8 cellular contexts compared by ENCODE assay signal in the genomic region with DNA sequence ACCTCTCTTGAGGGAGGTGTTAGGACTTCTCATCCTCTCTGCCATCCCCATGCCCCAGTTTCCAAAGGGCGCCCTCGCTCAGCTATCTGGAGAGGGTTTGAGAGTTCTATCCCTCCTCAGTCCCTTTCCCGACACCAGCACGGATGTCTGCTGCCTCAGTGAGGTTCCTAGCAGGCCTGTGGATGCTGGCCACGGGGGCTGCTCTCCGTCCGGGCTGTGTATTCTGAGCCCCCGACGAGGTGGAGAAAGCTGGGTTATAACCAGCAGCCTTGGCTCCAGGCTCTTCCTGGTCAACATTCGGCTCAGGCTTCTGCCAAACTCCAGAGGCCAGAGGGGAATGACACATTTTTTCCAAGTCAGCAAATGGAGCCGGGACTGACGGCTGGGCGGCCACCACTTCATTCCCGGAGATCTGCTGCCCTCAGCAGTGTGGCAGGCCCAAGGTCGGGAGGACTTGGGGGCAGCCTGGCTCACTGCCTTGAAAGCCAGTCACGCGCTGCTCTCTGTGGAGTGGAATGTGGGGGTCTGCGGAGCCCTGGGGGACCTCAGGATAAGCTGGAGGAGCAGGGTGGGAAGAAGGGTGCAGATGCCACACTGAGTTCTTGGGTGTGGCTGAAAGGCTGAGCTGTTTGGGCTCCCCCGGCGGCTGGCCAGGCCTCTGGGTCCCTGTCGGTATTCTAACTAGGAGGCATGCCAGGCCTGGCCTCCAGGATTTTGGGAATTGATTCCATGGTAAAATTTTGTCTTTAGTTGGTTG. TPM values are rescaled to one million over a fixed set of nuclear protein-coding genes. Genes with fewer than 3 reads are reported as not detected.
A peak's percentile ranks its signal among the peaks of the same experiment; 100 is the strongest.
DNase-seq lines count a peak whose midpoint lies in the region; ATAC-seq, FAIRE-seq and TF ChIP-seq lines count a peak whose summit lies in the region.

No MANE protein-coding gene starts in this region.

- no peaks in the 10 kb centered on the region for H3K9me3 Mint-ChIP-seq in endodermal cell

- 82 to 93% methylated on average over 12 to 21 of the region's 21 CpGs for WGBS in endodermal cell (ENCODE audit: insufficient coverage in 1 of 2, insufficient read length in 1 of 2), 2 experiments

- no TSS peak for BruUV-seq in A673 (replicated peaks; lab: Mats Ljungman, UMichigan)

- ATAC-seq in HG02973 (IDR thresholded peaks at IDR 0.05; ENCODE audit: unreplicated experiment) = no peak

- H3K4me1 ChIP-seq in A673 (ENCODE audit: insufficient read depth, low read length, poor library complexity, severe bottlenecking) = peaks cover 48% of the 10 kb centered on the region
- peaks cover 26% of the 10 kb centered on the region for H3K4me1 ChIP-seq in NT2/D1 (ENCODE audit: insufficient read depth, insufficient read length)
- H3K4me1 ChIP-seq in endodermal cell (ENCODE audit: control insufficient read depth, insufficient read depth, low read length) = peaks cover 11% of the 10 kb centered on the region

- intact Hi-C loops in A673 (cut with micrococcal nuclease; ENCODE audit: unreplicated experiment) = loop anchor here (1.0 to 5.0 kb wide), 3 partner anchors 359 to 649 kb away; no protein-coding TSS in a partner anchor

- no peaks in the 10 kb centered on the region for H3K27me3 ChIP-seq in A673 (replicated peaks; ENCODE audit: insufficient read depth, low read depth, low read length, poor library complexity)
- no peaks in the 10 kb centered on the region for H3K27me3 ChIP-seq in NT2/D1 (ENCODE audit: insufficient read depth, insufficient read length)
- no peaks in the 10 kb centered on the region for H3K27me3 ChIP-seq in endodermal cell (ENCODE audit: control insufficient read depth, insufficient read depth, low read length, poor library complexity, severe bottlenecking)

- POLR2A ChIA-PET in A673 (lab: Charles Lee; ENCODE audit: low non-redundant PET) = no interaction called here

- TF ChIP-seq CTCF in A673 (conservative IDR thresholded peaks at IDR 0.05; ENCODE audit: low read depth, low read length) = no peak
- no peak for TF ChIP-seq CTCF in endodermal cell (conservative IDR thresholded peaks at IDR 0.05)

- H3K27ac Mint-ChIP-seq in endodermal cell = peak overlapping the region; percentile 97

- no peak for FAIRE-seq in HTR-8/SVneo (lab: Jason Lieb, UNC)

- H3K36me3 ChIP-seq in A673 (ENCODE audit: insufficient read depth, low read length, poor library complexity, severe bottlenecking) (peaks cover 32% of the 10 kb centered on the region), NT2/D1 (ENCODE audit: insufficient read depth, insufficient read length, low read length) (peaks cover 69% of the 10 kb centered on the region), endodermal cell (ENCODE audit: control insufficient read depth, insufficient read depth, low read length) (peaks cover 50% of the 10 kb centered on the region)

- CTCF ChIA-PET in A673 (lab: Charles Lee) = interaction anchor here (0.5 to 2.9 kb wide), 8 partner anchors 13 to 652 kb away, joined by 3 to 40 read pairs (median 4); a partner anchor contains a TSS

- H3K9me3 ChIP-seq in A673 (ENCODE audit: low read depth, low read length, poor library complexity, severe bottlenecking) (no peaks in the 10 kb centered on the region), NT2/D1 (ENCODE audit: insufficient read depth, low read length) (no peaks in the 10 kb centered on the region), endodermal cell (ENCODE audit: control insufficient read depth, low read length) (no peaks in the 10 kb centered on the region)

- H3K27me3 Mint-ChIP-seq in endodermal cell (ENCODE audit: insufficient read depth) = no peaks in the 10 kb centered on the region

- H3K9ac ChIP-seq in NT2/D1 (ENCODE audit: insufficient read length, low read depth) = peak overlapping the region; percentile 51
- H3K9ac ChIP-seq in endodermal cell (ENCODE audit: extremely low read depth, low read length, poor library complexity, severe bottlenecking) = no peak overlapping the region

- H3K4me1 Mint-ChIP-seq in endodermal cell = peaks cover 29% of the 10 kb centered on the region

- H3K27ac ChIP-seq in A673 (ENCODE audit: low read depth, low read length, poor library complexity, severe bottlenecking) (peak overlapping the region; percentile 100), endodermal cell (ENCODE audit: low read depth, low read length) (no peak overlapping the region)

- H3K4me3 Mint-ChIP-seq in endodermal cell = peak overlapping the region; percentile 62

- peaks cover 43% of the 10 kb centered on the region for H3K36me3 Mint-ChIP-seq in endodermal cell (ENCODE audit: low read depth)

- DNase-seq in A673 (ENCODE audit: low spot score) (no peak), NT2/D1 (ENCODE audit: low read depth, low spot score) (no peak), endodermal cell (peak; percentile 61), myocyte (ENCODE audit: low read depth) (peak; percentile 77), HTR-8/SVneo (ENCODE audit: insufficient read length, low spot score) (no peak), SK-N-DZ (ENCODE audit: low spot score) (no peak), NCI-H1105 treated with DMSO at 0.1 percent for 48 hours (lab: John Stamatoyannopoulos, UW) (no peak)

- H3K4me3 ChIP-seq in A673 (ENCODE audit: low read depth, low read length, poor library complexity, severe bottlenecking) (no peak overlapping the region), NT2/D1 (ENCODE audit: insufficient read length, low read depth) (no peak overlapping the region), endodermal cell (ENCODE audit: low read length) (no peak overlapping the region)

RNA-seq across cellular contexts. Expression of a gene that starts 27.4 kb away (rescaled TPM):
- total RNA-seq in A673 (2021) (153 and 157 TPM in 2 replicates), endodermal cell (100 to 1,000 TPM; 134 to 139 TPM), myocyte (99.5 and 144 TPM in 2 replicates)
- 105 TPM for polyA plus RNA-seq in endodermal cell (2013, experiment 1 of 2)
- polyA plus RNA-seq in endodermal cell (2013, experiment 2 of 2) = 96.3 TPM
- polyA plus RNA-seq in myocyte (2012) = 110 TPM
- 85.6 and 97.8 TPM in 2 replicates for polyA plus RNA-seq in SK-N-DZ (2014; cell fraction: cytosol; rRNA removed)
- polyA plus RNA-seq in SK-N-DZ (2014; cell fraction: nucleus; rRNA removed) = 55.4 and 62.5 TPM in 2 replicates

RNA-seq across cellular contexts. Expression of a gene that starts 28.1 kb away (rescaled TPM):
- total RNA-seq in A673 (2021) (10.1 and 16.2 TPM in 2 replicates), endodermal cell (10 to 100 TPM; 17.2 to 17.5 TPM), myocyte (87.3 and 102 TPM in 2 replicates)
- 25.3 TPM for polyA plus RNA-seq in endodermal cell (2013, experiment 1 of 2)
- 24.3 TPM for polyA plus RNA-seq in endodermal cell (2013, experiment 2 of 2)
- polyA plus RNA-seq in myocyte (2012) = 51.3 TPM
- 8.2 and 10.7 TPM in 2 replicates for polyA plus RNA-seq in SK-N-DZ (2014; cell fraction: cytosol; rRNA removed)
- 6.2 and 8.7 TPM in 2 replicates for polyA plus RNA-seq in SK-N-DZ (2014; cell fraction: nucleus; rRNA removed)

RNA-seq across cellular contexts. Expression of a gene that starts 39.4 kb away (rescaled TPM):
- total RNA-seq in A673 (2021) (12.1 and 14.0 TPM in 2 replicates), endodermal cell (1 to 10 TPM; 6.8 to 8.1 TPM), myocyte (27.9 and 38.4 TPM in 2 replicates)
- polyA plus RNA-seq in endodermal cell (2013, experiment 1 of 2) = 48.3 TPM
- polyA plus RNA-seq in endodermal cell (2013, experiment 2 of 2) = 51.1 TPM
- polyA plus RNA-seq in myocyte (2012) = 14.9 TPM
- polyA plus RNA-seq in SK-N-DZ (2014; cell fraction: cytosol; rRNA removed) = 9.9 and 14.8 TPM in 2 replicates
- 9.8 and 11.9 TPM in 2 replicates for polyA plus RNA-seq in SK-N-DZ (2014; cell fraction: nucleus; rRNA removed)

RNA-seq across cellular contexts. Expression of a gene that starts 57.7 kb away (rescaled TPM):
- 30.2 and 30.4 TPM in 2 replicates for total RNA-seq in A673 (2021)
- 10 to 100 TPM; 30.1 to 30.4 TPM for total RNA-seq in endodermal cell
- 28.6 TPM for polyA plus RNA-seq in endodermal cell (2013, experiment 1 of 2)
- 25.3 TPM for polyA plus RNA-seq in endodermal cell (2013, experiment 2 of 2)
- total RNA-seq in myocyte = 11.2 and 11.6 TPM in 2 replicates
- 12.3 TPM for polyA plus RNA-seq in myocyte (2012)
- polyA plus RNA-seq in SK-N-DZ (2014; cell fraction: cytosol; rRNA removed) = 56.8 and 59.2 TPM in 2 replicates
- 39.0 and 39.1 TPM in 2 replicates for polyA plus RNA-seq in SK-N-DZ (2014; cell fraction: nucleus; rRNA removed)

Comparison
In these comparisons a context has a peak if more than half of its experiments do, and no peak if none do; other contexts are left out.
1. DNase-seq: peak in endodermal cell (single experiment) and myocyte (single experiment); none in A673 (single experiment), NT2/D1 (single experiment), HTR-8/SVneo (single experiment), SK-N-DZ (single experiment) and NCI-H1105 treated with DMSO at 0.1 percent for 48 hours (single experiment).